Comparison of ENCODE assay signal across 1 cellular context in the genomic region with DNA sequence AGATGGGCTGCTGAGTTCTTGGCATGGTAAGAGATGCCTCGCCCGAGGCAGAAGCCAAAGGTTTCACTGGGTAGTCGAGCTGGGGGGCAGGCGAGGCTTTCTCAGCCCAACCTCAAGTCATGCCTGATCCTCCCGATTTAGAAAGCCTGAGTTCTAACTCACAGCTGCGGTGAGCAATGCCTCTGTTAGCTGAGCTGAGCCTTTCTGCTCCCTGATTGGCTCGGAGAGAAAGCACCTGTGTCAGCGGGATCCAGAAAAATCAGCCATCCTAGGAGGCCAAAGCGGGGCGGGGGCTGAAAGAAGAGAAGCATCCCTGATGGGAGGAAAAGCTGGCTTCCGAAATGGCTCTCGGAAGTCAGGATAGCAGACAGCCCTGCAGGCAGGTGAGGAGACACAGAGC.
TF ChIP-seq lines count a peak whose summit lies in the region.

No MANE protein-coding gene starts in this region.

TF ChIP-seq in WTC11, 78 proteins besides CTCF, POLR2A, EP300 and RAD21 (continued from another document):
- TF ChIP-seq ZNF425 (CRISPR knock-in tag; conservative IDR thresholded peaks at IDR 0.05) (no peak), ZNF317 (CRISPR knock-in tag; IDR thresholded peaks at IDR 0.05; ENCODE audit: borderline replicate concordance, low read depth) (no peak), AFF4 (CRISPR knock-in tag; IDR thresholded peaks at IDR 0.05; ENCODE audit: borderline replicate concordance) (no peak), USF1 (CRISPR knock-in tag; IDR thresholded peaks at IDR 0.05) (no peak), E2F1 (CRISPR knock-in tag; IDR thresholded peaks at IDR 0.05) (no peak), IRF2 (CRISPR knock-in tag; IDR thresholded peaks at IDR 0.05; ENCODE audit: borderline replicate concordance, low read depth) (no peak)
- TF ChIP-seq, protein P1, sequence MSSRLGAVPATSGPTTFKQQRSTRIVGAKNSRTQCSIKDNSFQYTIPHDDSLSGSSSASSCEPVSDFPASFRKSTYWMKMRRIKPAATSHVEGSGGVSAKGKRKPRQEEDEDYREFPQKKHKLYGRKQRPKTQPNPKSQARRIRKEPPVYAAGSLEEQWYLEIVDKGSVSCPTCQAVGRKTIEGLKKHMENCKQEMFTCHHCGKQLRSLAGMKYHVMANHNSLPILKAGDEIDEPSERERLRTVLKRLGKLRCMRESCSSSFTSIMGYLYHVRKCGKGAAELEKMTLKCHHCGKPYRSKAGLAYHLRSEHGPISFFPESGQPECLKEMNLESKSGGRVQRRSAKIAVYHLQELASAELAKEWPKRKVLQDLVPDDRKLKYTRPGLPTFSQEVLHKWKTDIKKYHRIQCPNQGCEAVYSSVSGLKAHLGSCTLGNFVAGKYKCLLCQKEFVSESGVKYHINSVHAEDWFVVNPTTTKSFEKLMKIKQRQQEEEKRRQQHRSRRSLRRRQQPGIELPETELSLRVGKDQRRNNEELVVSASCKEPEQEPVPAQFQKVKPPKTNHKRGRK (CRISPR knock-in tag; IDR thresholded peaks at IDR 0.05; ENCODE audit: borderline replicate concordance), result no peak
- TF ChIP-seq, protein P2, sequence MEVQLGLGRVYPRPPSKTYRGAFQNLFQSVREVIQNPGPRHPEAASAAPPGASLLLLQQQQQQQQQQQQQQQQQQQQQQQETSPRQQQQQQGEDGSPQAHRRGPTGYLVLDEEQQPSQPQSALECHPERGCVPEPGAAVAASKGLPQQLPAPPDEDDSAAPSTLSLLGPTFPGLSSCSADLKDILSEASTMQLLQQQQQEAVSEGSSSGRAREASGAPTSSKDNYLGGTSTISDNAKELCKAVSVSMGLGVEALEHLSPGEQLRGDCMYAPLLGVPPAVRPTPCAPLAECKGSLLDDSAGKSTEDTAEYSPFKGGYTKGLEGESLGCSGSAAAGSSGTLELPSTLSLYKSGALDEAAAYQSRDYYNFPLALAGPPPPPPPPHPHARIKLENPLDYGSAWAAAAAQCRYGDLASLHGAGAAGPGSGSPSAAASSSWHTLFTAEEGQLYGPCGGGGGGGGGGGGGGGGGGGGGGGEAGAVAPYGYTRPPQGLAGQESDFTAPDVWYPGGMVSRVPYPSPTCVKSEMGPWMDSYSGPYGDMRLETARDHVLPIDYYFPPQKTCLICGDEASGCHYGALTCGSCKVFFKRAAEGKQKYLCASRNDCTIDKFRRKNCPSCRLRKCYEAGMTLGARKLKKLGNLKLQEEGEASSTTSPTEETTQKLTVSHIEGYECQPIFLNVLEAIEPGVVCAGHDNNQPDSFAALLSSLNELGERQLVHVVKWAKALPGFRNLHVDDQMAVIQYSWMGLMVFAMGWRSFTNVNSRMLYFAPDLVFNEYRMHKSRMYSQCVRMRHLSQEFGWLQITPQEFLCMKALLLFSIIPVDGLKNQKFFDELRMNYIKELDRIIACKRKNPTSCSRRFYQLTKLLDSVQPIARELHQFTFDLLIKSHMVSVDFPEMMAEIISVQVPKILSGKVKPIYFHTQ (CRISPR knock-in tag; IDR thresholded peaks at IDR 0.05), result no peak
